In the genomic region with DNA sequence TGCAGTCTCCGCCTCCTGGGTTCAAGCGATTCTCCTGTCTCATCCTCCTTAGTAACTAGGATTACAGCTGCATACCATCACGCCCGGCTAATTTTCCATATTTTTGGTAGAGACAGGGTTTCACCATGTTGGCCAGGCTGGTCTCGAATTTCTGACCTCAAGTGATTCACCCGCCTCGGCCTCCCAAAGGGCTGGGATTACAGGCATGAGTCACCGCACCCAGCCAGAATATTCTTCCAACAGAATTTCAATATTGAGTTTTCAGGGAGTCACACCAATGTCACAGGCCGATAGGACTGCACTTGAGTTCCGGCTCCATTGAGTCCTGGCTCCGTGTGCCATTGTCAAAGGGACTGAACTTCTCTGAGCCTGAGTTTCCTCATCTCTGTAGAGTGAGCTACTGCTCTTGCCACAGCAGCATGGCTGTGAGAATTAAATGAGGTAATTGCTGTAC, we compare ENCODE assay signal across 18 cellular contexts.
DNase-seq lines count a peak whose midpoint lies in the region; ATAC-seq and TF ChIP-seq lines count a peak whose summit lies in the region.
"Had no signal": no experiment of that assay in that cellular context is flagged by ENCODE, and none has a peak within 500 bp of the region (broad histone marks: within the 10 kb centered on the region; RNA-seq: fewer than 3 reads in every experiment).

No MANE protein-coding gene starts in this region.

- peaks cover 30% of the 10 kb centered on the region for H3K4me1 ChIP-seq in adipocyte (ENCODE audit: control insufficient read depth, insufficient read depth, low read length)
- H3K4me1 ChIP-seq in endodermal cell (ENCODE audit: control insufficient read depth, insufficient read depth, low read length): no peaks in the 10 kb centered on the region
- H3K4me1 ChIP-seq: left lung, upper lobe of right lung had no signal

- intact Hi-C loops in left ventricle myocardium superior (cut with micrococcal nuclease): no loop called here

- ATAC-seq in left ventricle myocardium superior: peak; percentile 52
- ATAC-seq: left lung, upper lobe of right lung, WTC11 had no signal

- no peak overlapping the region for H3K27ac Mint-ChIP-seq in endodermal cell
- H3K27ac Mint-ChIP-seq: activated naive CD8-positive, alpha-beta T cell treated with anti-CD3 and anti-CD28 coated beads for 36 hours; WTC11 had no signal

- H3K36me3 ChIP-seq in adipocyte (ENCODE audit: control insufficient read depth, insufficient read depth, low read length, severe bottlenecking) (no peaks in the 10 kb centered on the region), endodermal cell (ENCODE audit: control insufficient read depth, insufficient read depth, low read length) (no peaks in the 10 kb centered on the region)
- H3K36me3 ChIP-seq: left lung, upper lobe of right lung had no signal

- 90 to 94% methylated on average over 4 to 11 of the region's 11 CpGs for WGBS in endodermal cell (ENCODE audit: insufficient coverage in 1 of 2, insufficient read length in 1 of 2), 2 experiments

- no peaks in the 10 kb centered on the region for H3K4me1 Mint-ChIP-seq in endodermal cell
- H3K4me1 Mint-ChIP-seq: activated naive CD8-positive, alpha-beta T cell treated with anti-CD3 and anti-CD28 coated beads for 36 hours; WTC11 had no signal

- peaks cover 1% of the 10 kb centered on the region for H3K36me3 Mint-ChIP-seq in endodermal cell (ENCODE audit: low read depth)
- H3K36me3 Mint-ChIP-seq: activated naive CD8-positive, alpha-beta T cell treated with anti-CD3 and anti-CD28 coated beads for 36 hours; WTC11 had no signal

- DNase-seq in A172 (ENCODE audit: low spot score) (peak; percentile 60), GOT3 (lab: John Stamatoyannopoulos, UW) (peak; percentile 46), adipocyte (ENCODE audit: low read depth) (peak; percentile 60), left ventricle myocardium superior (no peak), mucosa of gallbladder (ENCODE audit: low spot score) (no peak), endodermal cell (no peak)
- no peak for DNase-seq in activated CD4-positive, alpha-beta T cell treated with anti-CD3 and anti-CD28 coated beads for 1 hour
- no peak for DNase-seq in stimulated activated CD4-positive, alpha-beta T cell treated with anti-CD3 and anti-CD28 coated beads, Interleukin-2, amount 100 ng/mL, for 24 hours
- DNase-seq: activated CD8-positive, alpha-beta memory T cell treated with anti-CD3 and anti-CD28 coated beads, Interleukin-2, amount 50 U/mL, for 4 hours; activated naive CD8-positive, alpha-beta T cell treated with anti-CD3 and anti-CD28 coated beads for 36 hours; AML-193; DMS79; effector CD4-positive, alpha-beta T cell; left lung; NCI-H146; NCI-H774; upper lobe of right lung had no signal

- H3K4me3 ChIP-seq in adipocyte (ENCODE audit: low read length) (no peak overlapping the region), endodermal cell (ENCODE audit: low read length) (no peak overlapping the region)
- H3K4me3 ChIP-seq: left lung, upper lobe of right lung had no signal

- H3K9ac ChIP-seq in adipocyte (ENCODE audit: low read length): no peak overlapping the region
- H3K9ac ChIP-seq in endodermal cell (ENCODE audit: extremely low read depth, low read length, poor library complexity, severe bottlenecking): no peak overlapping the region

- no peak overlapping the region for H3K27ac ChIP-seq in endodermal cell (ENCODE audit: low read depth, low read length)
- H3K27ac ChIP-seq: left lung, upper lobe of right lung had no signal

- no peaks in the 10 kb centered on the region for H3K27me3 Mint-ChIP-seq in endodermal cell (ENCODE audit: insufficient read depth)
- H3K27me3 Mint-ChIP-seq: activated naive CD8-positive, alpha-beta T cell treated with anti-CD3 and anti-CD28 coated beads for 36 hours had no signal

- no peaks in the 10 kb centered on the region for H3K9me3 ChIP-seq in adipocyte (ENCODE audit: control insufficient read depth, low read length)
- H3K9me3 ChIP-seq in endodermal cell (ENCODE audit: control insufficient read depth, low read length): no peaks in the 10 kb centered on the region
- H3K9me3 ChIP-seq: left lung, upper lobe of right lung had no signal

- TF ChIP-seq CTCF in endodermal cell (conservative IDR thresholded peaks at IDR 0.05): no peak

- H3K4me3 Mint-ChIP-seq in endodermal cell: no peak overlapping the region
- H3K4me3 Mint-ChIP-seq: activated naive CD8-positive, alpha-beta T cell treated with anti-CD3 and anti-CD28 coated beads for 36 hours; WTC11 had no signal

- peaks cover 74% of the 10 kb centered on the region for H3K9me3 Mint-ChIP-seq in endodermal cell
- H3K9me3 Mint-ChIP-seq: activated naive CD8-positive, alpha-beta T cell treated with anti-CD3 and anti-CD28 coated beads for 36 hours; WTC11 had no signal

- H3K27me3 ChIP-seq in adipocyte (replicated peaks; ENCODE audit: control insufficient read depth, insufficient read depth, low read length): no peaks in the 10 kb centered on the region
- H3K27me3 ChIP-seq in endodermal cell (ENCODE audit: control insufficient read depth, insufficient read depth, low read length, poor library complexity, severe bottlenecking): no peaks in the 10 kb centered on the region
- H3K27me3 ChIP-seq: left lung, upper lobe of right lung had no signal

Comparison
In these comparisons a context has a peak if more than half of its experiments do, and no peak if none do; other contexts are left out.
1. DNase-seq: peak in A172 (single experiment), GOT3 (single experiment) and adipocyte (single experiment); none in left ventricle myocardium superior (single experiment), activated CD4-positive, alpha-beta T cell treated with anti-CD3 and anti-CD28 coated beads for 1 hour (single experiment), mucosa of gallbladder (single experiment), stimulated activated CD4-positive, alpha-beta T cell treated with anti-CD3 and anti-CD28 coated beads, Interleukin-2, amount 100 ng/mL, for 24 hours (0 of 2) and endodermal cell (single experiment).